ENCODE assay signal across 22 cellular contexts in the genomic region with DNA sequence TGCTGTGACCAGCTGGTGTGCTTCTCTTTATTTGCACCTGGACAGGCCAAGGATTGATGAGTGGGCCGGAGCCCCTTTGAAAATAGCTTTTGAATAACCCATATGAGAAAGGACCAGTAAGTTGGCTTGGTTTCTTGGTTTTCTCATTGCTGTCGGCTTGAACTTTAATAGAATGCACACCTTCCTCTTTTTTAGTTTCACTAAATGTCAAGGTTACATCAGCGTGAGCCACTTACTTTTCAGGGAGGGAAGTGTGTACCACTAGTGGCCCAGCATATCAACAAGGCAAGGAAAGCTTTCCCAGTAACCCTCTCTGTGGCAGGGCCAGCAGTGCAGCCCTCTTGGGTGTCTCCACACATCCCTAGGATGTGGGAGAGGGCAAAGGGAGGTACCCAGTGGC.
A peak's percentile ranks its signal among the peaks of the same experiment; 100 is the strongest.
DNase-seq lines count a peak whose midpoint lies in the region; ATAC-seq and TF ChIP-seq lines count a peak whose summit lies in the region.
"Had no signal": no experiment of that assay in that cellular context is flagged by ENCODE, and none has a peak within 500 bp of the region (broad histone marks: within the 10 kb centered on the region; RNA-seq: fewer than 3 reads in every experiment).

No MANE protein-coding gene starts in this region.

- no TSS peak for BruUV-seq in MCF 10A (replicated peaks; lab: Mats Ljungman, UMichigan)

- no peak for TF ChIP-seq POLR2A in stomach (IDR thresholded peaks at IDR 0.05)

- H3K36me3 Mint-ChIP-seq in nephron progenitor cell (ENCODE audit: low read depth) (no peaks in the 10 kb centered on the region), MCF 10A (ENCODE audit: insufficient read depth, unreplicated experiment) (no peaks in the 10 kb centered on the region)
- H3K36me3 Mint-ChIP-seq: activated CD8-positive, alpha-beta memory T cell treated with anti-CD3 and anti-CD28 coated beads, Interleukin-2, amount 10 ng/mL, durations not matched to agents 7 days and 5 days; natural killer cell had no signal

- H3K4me1 ChIP-seq in stomach, result no peaks in the 10 kb centered on the region
- H3K4me1 ChIP-seq: breast epithelium had no signal

- CTCF ChIA-PET in MCF 10A (lab: Yijun Ruan, JAX), result interaction anchor here (0.7 to 1.2 kb wide), 2 partner anchors 9 to 140 kb away, joined by 4 read pairs; no protein-coding TSS in a partner anchor

- POLR2A ChIA-PET in MCF 10A (lab: Yijun Ruan, JAX), result no interaction called here

- H3K36me3 ChIP-seq in stomach, result no peaks in the 10 kb centered on the region
- H3K36me3 ChIP-seq: breast epithelium had no signal

- no peaks in the 10 kb centered on the region for H3K9me3 ChIP-seq in stomach
- H3K9me3 ChIP-seq: breast epithelium had no signal

- no peak overlapping the region for H3K4me3 ChIP-seq in stomach
- H3K4me3 ChIP-seq: breast epithelium, PC-9 had no signal

- WGBS in stomach, 5 donors, result 55 to 94% (median 69%) methylated on average over 3 of the region's 3 CpGs

- H3K9me3 Mint-ChIP-seq in nephron progenitor cell (no peaks in the 10 kb centered on the region), MCF 10A (ENCODE audit: unreplicated experiment) (no peaks in the 10 kb centered on the region)
- H3K9me3 Mint-ChIP-seq: activated T-helper 2 cell treated with anti-CD3 and anti-CD28 coated beads, Interferon-gamma antibody, Interleukin-2, Interleukin-4, amounts not matched to agents 10 μg/mL and 5 μg/mL and 100 μg/mL, durations not matched to agents 14 hours and 24 hours and 36 hours; dendritic cell treated with granulocyte-macrophage colony-stimulating factor and Interleukin-4, amounts not matched to agents 40 ng/mL and 50 ng/mL, for 4 days had no signal

- no peak overlapping the region for H3K27ac ChIP-seq in stomach
- H3K27ac ChIP-seq: breast epithelium, PC-9 had no signal

- H3K27me3 Mint-ChIP-seq in nephron progenitor cell (ENCODE audit: low read depth, poor library complexity), result peaks cover 4% of the 10 kb centered on the region
- no peaks in the 10 kb centered on the region for H3K27me3 Mint-ChIP-seq in MCF 10A (ENCODE audit: insufficient read depth, unreplicated experiment)
- H3K27me3 Mint-ChIP-seq: activated CD8-positive, alpha-beta memory T cell treated with anti-CD3 and anti-CD28 coated beads, Interleukin-2, amount 10 ng/mL, durations not matched to agents 7 days and 5 days; dendritic cell treated with granulocyte-macrophage colony-stimulating factor and Interleukin-4, amounts not matched to agents 40 ng/mL and 50 ng/mL, for 4 days; IgD-negative memory B cell had no signal

- intact Hi-C loops in stomach (cut with DNase I; ENCODE audit: low total_unique reads) (no loop called here), MCF 10A (cut with micrococcal nuclease) (no loop called here)

- no peak for TF ChIP-seq EP300 in stomach (IDR thresholded peaks at IDR 0.05)

- ATAC-seq in GM19043 (IDR thresholded peaks at IDR 0.05; ENCODE audit: low read depth, unreplicated experiment) (peak; percentile 59), HG02852 (IDR thresholded peaks at IDR 0.05; ENCODE audit: unreplicated experiment) (peak; percentile 69), HG03565 (IDR thresholded peaks at IDR 0.05; ENCODE audit: unreplicated experiment) (peak; percentile 91)
- ATAC-seq: activated CD8-positive, alpha-beta memory T cell treated with anti-CD3 and anti-CD28 coated beads, Interleukin-2, amount 10 ng/mL, durations not matched to agents 7 days and 5 days; HCT116; natural killer cell had no signal

- DNase-seq in stomach (no peak), nephron progenitor cell (no peak), MCF 10A (ENCODE audit: unreplicated experiment) (no peak), Kasumi-1 (lab: John Stamatoyannopoulos, UW) (no peak)
- DNase-seq: activated CD8-positive, alpha-beta memory T cell treated with anti-CD3 and anti-CD28 coated beads, Interleukin-2, amount 10 ng/mL, durations not matched to agents 7 days and 5 days; AML-193; foreskin melanocyte; kidney glomerular epithelial cell; natural killer cell; NCI-H1048; NCI-H2081; NCI-H510A; PC-9; T-helper 9 cell had no signal

- no peaks in the 10 kb centered on the region for H3K27me3 ChIP-seq in stomach
- H3K27me3 ChIP-seq: breast epithelium had no signal

- no peak overlapping the region for H3K27ac Mint-ChIP-seq in nephron progenitor cell
- no peak overlapping the region for H3K27ac Mint-ChIP-seq in MCF 10A (ENCODE audit: low read depth, unreplicated experiment)
- H3K27ac Mint-ChIP-seq: activated CD8-positive, alpha-beta memory T cell treated with anti-CD3 and anti-CD28 coated beads, Interleukin-2, amount 10 ng/mL, durations not matched to agents 7 days and 5 days; activated T-helper 2 cell treated with anti-CD3 and anti-CD28 coated beads, Interferon-gamma antibody, Interleukin-2, Interleukin-4, amounts not matched to agents 10 μg/mL and 5 μg/mL and 100 μg/mL, durations not matched to agents 14 hours and 24 hours and 36 hours; dendritic cell treated with granulocyte-macrophage colony-stimulating factor and Interleukin-4, amounts not matched to agents 40 ng/mL and 50 ng/mL, for 4 days; IgD-negative memory B cell; natural killer cell had no signal

- H3K4me1 Mint-ChIP-seq in nephron progenitor cell, result no peaks in the 10 kb centered on the region
- H3K4me1 Mint-ChIP-seq in MCF 10A (ENCODE audit: insufficient read depth, unreplicated experiment), result peaks cover 6% of the 10 kb centered on the region
- H3K4me1 Mint-ChIP-seq: activated CD8-positive, alpha-beta memory T cell treated with anti-CD3 and anti-CD28 coated beads, Interleukin-2, amount 10 ng/mL, durations not matched to agents 7 days and 5 days; natural killer cell had no signal

- no peak overlapping the region for H3K4me3 Mint-ChIP-seq in nephron progenitor cell
- no peak overlapping the region for H3K4me3 Mint-ChIP-seq in MCF 10A (ENCODE audit: unreplicated experiment)
- H3K4me3 Mint-ChIP-seq: activated CD8-positive, alpha-beta memory T cell treated with anti-CD3 and anti-CD28 coated beads, Interleukin-2, amount 10 ng/mL, durations not matched to agents 7 days and 5 days; dendritic cell treated with granulocyte-macrophage colony-stimulating factor and Interleukin-4, amounts not matched to agents 40 ng/mL and 50 ng/mL, for 4 days; IgD-negative memory B cell; natural killer cell had no signal

- TF ChIP-seq CTCF in stomach (IDR thresholded peaks at IDR 0.05) (no peak), nephron progenitor cell (IDR thresholded peaks at IDR 0.05) (no peak), MCF 10A (IDR thresholded peaks at IDR 0.05; ENCODE audit: unreplicated experiment) (no peak)
